ENCODE assay signal across 8 cellular contexts in the genomic region with DNA sequence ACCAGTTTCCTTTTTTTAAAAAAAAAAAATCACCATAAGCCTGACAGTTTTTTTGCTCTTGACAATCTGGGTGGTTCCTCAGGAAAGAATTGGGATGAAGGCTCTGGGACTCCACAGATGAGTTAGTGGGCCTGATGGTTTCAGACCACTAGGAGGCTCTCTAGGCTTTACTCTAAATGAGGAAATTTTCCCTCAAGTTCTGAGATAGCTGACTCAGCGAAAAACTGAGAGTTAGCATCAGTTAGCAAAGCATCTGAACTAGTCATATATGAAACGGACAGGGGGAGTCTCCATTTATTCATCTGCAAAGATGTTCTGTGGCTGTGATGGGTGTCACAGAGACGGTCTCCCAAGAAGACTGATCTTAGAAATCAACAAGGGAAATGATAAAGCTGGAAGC.
DNase-seq lines count a peak whose midpoint lies in the region; ATAC-seq, FAIRE-seq and TF ChIP-seq lines count a peak whose summit lies in the region.

No MANE protein-coding gene starts in this region.

- H3K27ac ChIP-seq in A549: no peak overlapping the region
- H3K27ac ChIP-seq in RWPE1: no peak overlapping the region
- H3K27ac ChIP-seq in fibroblast of lung (ENCODE audit: insufficient read depth, low read length): no peak overlapping the region
- H3K27ac ChIP-seq in ascending aorta: no peak overlapping the region

- TF ChIP-seq RAD21 in A549 (conservative IDR thresholded peaks at IDR 0.05 in 1 of 2, IDR thresholded peaks at IDR 0.05 in 1 of 2): peak; percentile 20 to 45; a peak in 2 of 5 replicates

- CTCF ChIA-PET in A549 (lab: Yijun Ruan, JAX): interaction anchor here (0.9 to 4.6 kb wide), 13 partner anchors 9 to 126 kb away, joined by 3 to 33 read pairs (median 4); no protein-coding TSS in a partner anchor
- CTCF ChIA-PET in GM10248 (lab: Yijun Ruan, JAX): interaction anchor here (1.2 to 4.9 kb wide), 2 partner anchors 10 to 36 kb away, joined by 3 to 40 read pairs; no protein-coding TSS in a partner anchor
- CTCF ChIA-PET in RWPE1 (lab: Yijun Ruan, JAX): interaction anchor here (1.1 to 1.8 kb wide), 3 partner anchors 9 to 11 kb away, joined by 4 to 6 read pairs (median 4); no protein-coding TSS in a partner anchor

- peak; percentile 77 to 85; a peak in 5 of 6 replicates for ATAC-seq in A549
- ATAC-seq in stimulated activated naive CD8-positive, alpha-beta T cell treated with anti-CD3 and anti-CD28 coated beads, Interleukin-15, amount 100 ng/mL, for 72 hours: peak; percentile 79

- H3K36me3 ChIP-seq in fibroblast of lung (ENCODE audit: control insufficient read depth, insufficient read depth, low read length) (no peaks in the 10 kb centered on the region), ascending aorta (no peaks in the 10 kb centered on the region)

- H3K9me3 ChIP-seq in A549 (no peaks in the 10 kb centered on the region), fibroblast of lung (ENCODE audit: control insufficient read depth, insufficient read depth, low read depth, low read length) (no peaks in the 10 kb centered on the region), ascending aorta (no peaks in the 10 kb centered on the region)

- H4K20me1 ChIP-seq in fibroblast of lung (ENCODE audit: control insufficient read depth, extremely low read depth, insufficient read depth, low read length): no peaks in the 10 kb centered on the region

- TF ChIP-seq CTCF in A549 (IDR thresholded peaks at IDR 0.05) (peak; percentile 43), GM10248 (IDR thresholded peaks at IDR 0.05; ENCODE audit: control extremely low read depth, extremely low read depth, low read depth, missing control alignments) (peak; percentile 0), RWPE1 (conservative IDR thresholded peaks at IDR 0.05; ENCODE audit: low read depth) (no peak), fibroblast of lung (conservative IDR thresholded peaks at IDR 0.05 in 1 of 2, IDR thresholded peaks at IDR 0.05 in 1 of 2; ENCODE audit: low read depth in 1 of 2, low read length in 2 of 2) (peak; percentile 27 to 58), ascending aorta (IDR thresholded peaks at IDR 0.05) (peak in 1 of 3 experiments; percentile 26)

- H3K4me3 Mint-ChIP-seq in stimulated activated naive CD8-positive, alpha-beta T cell treated with anti-CD3 and anti-CD28 coated beads, Interleukin-15, amount 100 ng/mL, for 72 hours: peak overlapping the region; percentile 37 to 63

- peak; percentile 36 for FAIRE-seq in A549 (lab: Jason Lieb, UNC)
- FAIRE-seq in GM12891 (lab: Jason Lieb, UNC): no peak
- FAIRE-seq in GM12892 (lab: Jason Lieb, UNC): no peak

- H3K9ac ChIP-seq in fibroblast of lung (ENCODE audit: insufficient read depth, low read length): no peak overlapping the region

- no peak for TF ChIP-seq POLR2A in A549 (IDR thresholded peaks at IDR 0.05; ENCODE audit: low read length)
- TF ChIP-seq POLR2A in GM12891 (IDR thresholded peaks at IDR 0.05; ENCODE audit: low read depth, low read length): no peak
- TF ChIP-seq POLR2A in GM12892 (IDR thresholded peaks at IDR 0.05; ENCODE audit: low read depth, low read length): no peak

- H3K27me3 ChIP-seq in fibroblast of lung (ENCODE audit: control insufficient read depth, insufficient read depth, low read length) (no peaks in the 10 kb centered on the region), ascending aorta (no peaks in the 10 kb centered on the region)

- TF ChIP-seq EP300 in A549 (IDR thresholded peaks at IDR 0.05): no peak

- peak; percentile 36 to 70 for DNase-seq in A549 (ENCODE audit: low read depth in 1 of 2, low spot score in 1 of 2)
- DNase-seq in GM10248 (ENCODE audit: extremely low spot score): no peak
- DNase-seq in RWPE1 (ENCODE audit: low spot score): peak; percentile 20
- peak in 1 of 2 donors; percentile 26 for DNase-seq in fibroblast of lung (ENCODE audit: low read depth in 2 of 2)
- peak in 1 of 2 donors; percentile 17 for DNase-seq in stimulated activated naive CD8-positive, alpha-beta T cell treated with anti-CD3 and anti-CD28 coated beads, Interleukin-15, amount 100 ng/mL, for 72 hours
- DNase-seq in GM12891 (ENCODE audit: insufficient read length, low spot score): no peak
- DNase-seq in GM12892 (ENCODE audit: insufficient read length): no peak
- DNase-seq in ascending aorta (ENCODE audit: low spot score in 2 of 2): no peak

- POLR2A ChIA-PET in A549 (lab: Yijun Ruan, JAX): no interaction called here
- POLR2A ChIA-PET in GM10248 (lab: Yijun Ruan, JAX): no interaction called here
- POLR2A ChIA-PET in RWPE1 (lab: Yijun Ruan, JAX; ENCODE audit: low non-redundant PET): no interaction called here

- H3K4me1 ChIP-seq in A549 (peaks cover 6% of the 10 kb centered on the region; the same call in 2 of the 3 replicates), fibroblast of lung (ENCODE audit: control insufficient read depth, extremely low read depth, insufficient read depth, low read length) (no peaks in the 10 kb centered on the region), ascending aorta (no peaks in the 10 kb centered on the region)

- intact Hi-C loops in ascending aorta (cut with DNase I): no loop called here

- no peak overlapping the region for H2AFZ ChIP-seq in fibroblast of lung (ENCODE audit: low read length)

- no peak overlapping the region for H3K4me2 ChIP-seq in A549
- no peak overlapping the region for H3K4me2 ChIP-seq in fibroblast of lung (ENCODE audit: extremely low read depth, insufficient read depth, low read length)

- no peaks in the 10 kb centered on the region for H3K27me3 Mint-ChIP-seq in stimulated activated naive CD8-positive, alpha-beta T cell treated with anti-CD3 and anti-CD28 coated beads, Interleukin-15, amount 100 ng/mL, for 72 hours

- H3K79me2 ChIP-seq in fibroblast of lung (ENCODE audit: control insufficient read depth, insufficient read depth, low read length): no peaks in the 10 kb centered on the region

- peak overlapping the region; percentile 82 to 90 for H3K27ac Mint-ChIP-seq in stimulated activated naive CD8-positive, alpha-beta T cell treated with anti-CD3 and anti-CD28 coated beads, Interleukin-15, amount 100 ng/mL, for 72 hours

- H3K4me1 Mint-ChIP-seq in stimulated activated naive CD8-positive, alpha-beta T cell treated with anti-CD3 and anti-CD28 coated beads, Interleukin-15, amount 100 ng/mL, for 72 hours: peaks cover 32% of the 10 kb centered on the region

- H3K4me3 ChIP-seq in A549 (no peak overlapping the region), fibroblast of lung (replicated peaks in 1 of 4; ENCODE audit: control extremely low read depth in 1 of 4, insufficient read depth in 1 of 4, low read depth in 3 of 4, low read length in 4 of 4) (no peak overlapping the region), ascending aorta (no peak overlapping the region)

- 16% methylated on average over 3 of the region's 3 CpGs for WGBS in A549 (ENCODE audit: missing lambda C conversion rate)

- H3K9me3 Mint-ChIP-seq in stimulated activated naive CD8-positive, alpha-beta T cell treated with anti-CD3 and anti-CD28 coated beads, Interleukin-15, amount 100 ng/mL, for 72 hours: no peaks in the 10 kb centered on the region

TF ChIP-seq in A549, 52 proteins besides CTCF, POLR2A, EP300 and RAD21:
- TF ChIP-seq, protein P1, sequence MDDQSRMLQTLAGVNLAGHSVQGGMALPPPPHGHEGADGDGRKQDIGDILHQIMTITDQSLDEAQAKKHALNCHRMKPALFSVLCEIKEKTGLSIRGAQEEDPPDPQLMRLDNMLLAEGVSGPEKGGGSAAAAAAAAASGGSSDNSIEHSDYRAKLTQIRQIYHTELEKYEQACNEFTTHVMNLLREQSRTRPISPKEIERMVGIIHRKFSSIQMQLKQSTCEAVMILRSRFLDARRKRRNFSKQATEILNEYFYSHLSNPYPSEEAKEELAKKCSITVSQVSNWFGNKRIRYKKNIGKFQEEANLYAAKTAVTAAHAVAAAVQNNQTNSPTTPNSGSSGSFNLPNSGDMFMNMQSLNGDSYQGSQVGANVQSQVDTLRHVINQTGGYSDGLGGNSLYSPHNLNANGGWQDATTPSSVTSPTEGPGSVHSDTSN (IDR thresholded peaks at IDR 0.05): no peak
- peak; percentile 100 for TF ChIP-seq MAFK (IDR thresholded peaks at IDR 0.05; ENCODE audit: partially characterized antibody)

TF ChIP-seq in GM12891, 5 proteins besides CTCF, POLR2A, EP300 and RAD21:
- TF ChIP-seq SPI1 (IDR thresholded peaks at IDR 0.05; ENCODE audit: low read depth, low read length) (no peak), TAF1 (IDR thresholded peaks at IDR 0.05; ENCODE audit: low read depth, low read length) (no peak), POLR2AphosphoS5 (IDR thresholded peaks at IDR 0.05; ENCODE audit: low read depth, low read length) (no peak), POU2F2 (IDR thresholded peaks at IDR 0.05; ENCODE audit: low read depth, low read length) (no peak), PAX5 (IDR thresholded peaks at IDR 0.05; ENCODE audit: insufficient read depth, low read length, severe bottlenecking) (no peak)

Comparison
In these comparisons a context has a peak if more than half of its experiments do, and no peak if none do; other contexts are left out.
1. DNase-seq: peak in A549 (2 of 2) and RWPE1 (single experiment); none in GM10248 (single experiment), GM12891 (single experiment), GM12892 (single experiment) and ascending aorta (0 of 2).